20 cellular contexts compared by ENCODE assay signal in the genomic region with DNA sequence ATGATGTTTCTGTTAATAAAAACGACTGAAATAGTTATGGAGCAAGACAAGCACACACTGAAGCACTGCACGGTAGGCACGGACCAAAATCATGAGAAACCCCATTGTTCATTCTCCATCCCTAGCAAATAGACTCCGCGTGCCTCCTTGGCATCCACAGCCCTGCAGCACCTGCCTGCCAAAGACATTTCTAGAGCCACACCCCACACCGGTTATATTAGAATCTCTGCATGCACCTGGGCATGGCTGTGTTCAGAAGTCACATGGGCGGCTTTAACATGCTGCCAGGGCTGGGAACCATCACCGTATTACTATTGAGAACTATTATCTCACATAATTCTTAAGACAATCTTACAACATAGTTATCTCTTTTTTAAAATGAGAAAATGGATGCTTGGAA. TPM values are rescaled to one million over a fixed set of nuclear protein-coding genes. Genes with fewer than 3 reads are reported as not detected.
"Had no signal": no experiment of that assay in that cellular context is flagged by ENCODE, and none has a peak within 500 bp of the region (broad histone marks: within the 10 kb centered on the region; RNA-seq: fewer than 3 reads in every experiment).

No MANE protein-coding gene starts in this region.

- H3K9me3 Mint-ChIP-seq: T-helper 1 cell treated with Interleukin-12 subunit alpha and Interleukin-12 subunit beta and Interleukin-4 antibody, amounts not matched to agents 30 μg/mL and 1 μg/mL, for 36 hours had no signal

- ATAC-seq: activated CD4-positive, CD25-positive, alpha-beta regulatory T cell treated with anti-CD3 and anti-CD28 coated beads, Interleukin-2, amount 50 U/mL, for 24 hours; activated T-cell treated with anti-CD3 and anti-CD28 coated beads, Interleukin-2, amount 50 U/mL, for 4 hours; heart right ventricle; left ventricle myocardium superior; right cardiac atrium; stimulated activated effector memory CD8-positive, alpha-beta T cell treated with anti-CD3 and anti-CD28 coated beads, Interleukin-12 subunit alpha, Interleukin-12 subunit beta, amount 100 ng/mL, for 72 hours had no signal

- H3K27ac Mint-ChIP-seq: activated naive CD4-positive, alpha-beta T cell treated with anti-CD3 and anti-CD28 coated beads for 36 hours; immature natural killer cell; naive B cell; stimulated activated effector memory CD8-positive, alpha-beta T cell treated with anti-CD3 and anti-CD28 coated beads, Interleukin-12 subunit alpha, Interleukin-12 subunit beta, amount 100 ng/mL, for 72 hours; T-helper 1 cell treated with Interleukin-12 subunit alpha and Interleukin-12 subunit beta and Interleukin-4 antibody, amounts not matched to agents 30 μg/mL and 1 μg/mL, for 36 hours had no signal

- H3K27ac ChIP-seq: dorsolateral prefrontal cortex, heart right ventricle, thyroid gland had no signal

- H3K27me3 ChIP-seq: thyroid gland had no signal

- H3K4me3 ChIP-seq: dorsolateral prefrontal cortex, heart right ventricle, thyroid gland had no signal

- DNase-seq: activated CD4-positive, alpha-beta T cell treated with anti-CD3 and anti-CD28 coated beads, Interleukin-2, amount 50 U/mL, for 1 hour; activated CD8-positive, alpha-beta memory T cell treated with anti-CD3 and anti-CD28 coated beads, Interleukin-2, amount 50 U/mL, for 4 hours; activated naive CD4-positive, alpha-beta T cell treated with anti-CD3 and anti-CD28 coated beads for 36 hours; activated T-cell treated with anti-CD3 and anti-CD28 coated beads, Interleukin-2, amount 50 U/mL, for 4 hours; anterior cingulate cortex; caudate nucleus; dorsolateral prefrontal cortex; heart right ventricle; immature natural killer cell; kidney glomerular epithelial cell; left ventricle myocardium superior; naive B cell; right cardiac atrium; small intestine; stimulated activated CD4-positive, alpha-beta T cell treated with anti-CD3 and anti-CD28 coated beads, Interleukin-4, amount 100 ng/mL, for 24 hours; thyroid gland had no signal

- H3K9me3 ChIP-seq: thyroid gland had no signal

- H3K4me3 Mint-ChIP-seq: activated naive CD4-positive, alpha-beta T cell treated with anti-CD3 and anti-CD28 coated beads for 36 hours; activated T-cell treated with anti-CD3 and anti-CD28 coated beads, Interleukin-2, amount 50 U/mL, for 4 hours; immature natural killer cell; naive B cell; neural crest cell; stimulated activated effector memory CD8-positive, alpha-beta T cell treated with anti-CD3 and anti-CD28 coated beads, Interleukin-12 subunit alpha, Interleukin-12 subunit beta, amount 100 ng/mL, for 72 hours; T-helper 1 cell treated with Interleukin-12 subunit alpha and Interleukin-12 subunit beta and Interleukin-4 antibody, amounts not matched to agents 30 μg/mL and 1 μg/mL, for 36 hours had no signal

- H3K4me1 Mint-ChIP-seq: immature natural killer cell, neural crest cell had no signal

- H3K36me3 ChIP-seq: thyroid gland had no signal

RNA-seq across cellular contexts. Expression of a gene that starts 5.9 kb away (rescaled TPM):
- total RNA-seq: activated T-cell treated with anti-CD3 and anti-CD28 coated beads, Interleukin-2, amount 50 U/mL, for 4 hours had no signal

RNA-seq across cellular contexts. Expression of a gene that starts 57.9 kb away (rescaled TPM):
- total RNA-seq: activated T-cell treated with anti-CD3 and anti-CD28 coated beads, Interleukin-2, amount 50 U/mL, for 4 hours had no signal
